Comparison of ENCODE assay signal across 13 cellular contexts in the genomic region with DNA sequence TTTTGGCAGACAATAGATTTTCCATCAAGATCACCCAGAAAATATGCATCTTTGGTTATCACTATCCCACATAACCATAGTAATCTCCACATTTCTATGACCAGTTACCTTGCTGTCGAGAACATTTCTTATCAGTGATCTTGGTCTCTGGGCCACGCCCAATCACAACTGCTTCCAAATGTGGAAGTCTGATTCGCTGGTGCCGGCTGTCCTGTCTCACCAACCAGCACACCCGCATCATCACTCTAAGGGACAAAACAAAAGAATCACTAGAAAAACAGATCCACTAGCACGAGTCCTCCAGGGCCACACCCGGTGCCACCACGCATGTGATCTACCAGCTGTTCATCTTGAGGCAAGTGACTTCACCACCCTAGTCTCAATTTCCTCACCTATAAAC.
"Had no signal": no experiment of that assay in that cellular context is flagged by ENCODE, and none has a peak within 500 bp of the region (broad histone marks: within the 10 kb centered on the region; RNA-seq: fewer than 3 reads in every experiment).

No MANE protein-coding gene starts in this region.

- H3K27ac ChIP-seq: gastroesophageal sphincter, hepatocyte, thoracic aorta had no signal

- ATAC-seq: gastroesophageal sphincter; left ventricle myocardium superior; sciatic nerve; stimulated activated naive CD8-positive, alpha-beta T cell treated with anti-CD3 and anti-CD28 coated beads, Interleukin-15, Interleukin-2, amounts not matched to agents 100 U/mL and 50 U/mL, for 24 hours had no signal

- DNase-seq: activated CD4-positive, alpha-beta T cell treated with anti-CD3 and anti-CD28 coated beads for 4 hours; activated gamma-delta T cell treated with Interleukin-2 at 50 U/mL for 16 hours; activated naive CD8-positive, alpha-beta T cell treated with anti-CD3 and anti-CD28 coated beads, Interleukin-2, amount 10 ng/mL, durations not matched to agents 7 days and 5 days; activated T-cell treated with anti-CD3 and anti-CD28 coated beads, Interleukin-2, amount 50 U/mL, for 1 hour; aorta; left ventricle myocardium superior; mesendoderm; stimulated activated CD4-positive, alpha-beta T cell treated with anti-CD3 and anti-CD28 coated beads, Interleukin-2, amount 100 ng/mL, for 48 hours; stimulated activated naive CD8-positive, alpha-beta T cell treated with anti-CD3 and anti-CD28 coated beads, Interleukin-15, Interleukin-2, amounts not matched to agents 100 U/mL and 50 U/mL, for 24 hours had no signal

- H3K27me3 ChIP-seq: gastroesophageal sphincter, hepatocyte had no signal

- H3K9me3 ChIP-seq: gastroesophageal sphincter, thoracic aorta had no signal

- H3K4me3 ChIP-seq: gastroesophageal sphincter, hepatocyte, thoracic aorta had no signal

- H3K4me2 ChIP-seq: hepatocyte had no signal

- H2AFZ ChIP-seq: hepatocyte had no signal
